Comparison of ENCODE assay signal across 17 cellular contexts in the genomic region with DNA sequence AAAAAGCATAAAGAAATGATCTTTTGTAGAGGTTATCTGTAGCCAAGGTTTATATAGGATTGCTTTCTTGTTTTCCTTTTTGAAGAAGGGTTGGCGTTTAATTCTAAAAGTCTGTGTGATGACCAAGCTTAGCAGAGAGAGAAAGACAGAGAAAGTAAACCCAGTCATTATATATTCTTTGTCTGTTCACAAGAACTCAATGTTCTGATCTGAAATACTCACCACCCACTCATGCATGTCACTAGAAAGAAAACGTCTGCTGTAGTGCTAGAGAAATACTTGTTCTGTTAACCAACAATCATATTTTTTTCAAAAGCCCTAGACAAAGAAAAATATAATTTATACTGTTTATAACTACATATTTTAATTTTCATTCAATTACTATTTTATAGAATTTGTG.
A peak's percentile ranks its signal among the peaks of the same experiment; 100 is the strongest.
DNase-seq lines count a peak whose midpoint lies in the region; ATAC-seq and TF ChIP-seq lines count a peak whose summit lies in the region.
"Had no signal": no experiment of that assay in that cellular context is flagged by ENCODE, and none has a peak within 500 bp of the region (broad histone marks: within the 10 kb centered on the region; RNA-seq: fewer than 3 reads in every experiment).

No MANE protein-coding gene starts in this region.

- no peaks in the 10 kb centered on the region for H3K27me3 ChIP-seq in dorsolateral prefrontal cortex

- DNase-seq in Ammon's horn (ENCODE audit: low spot score): peak; percentile 29
- no peak for DNase-seq in dorsolateral prefrontal cortex
- DNase-seq in kidney tubule cell (ENCODE audit: low spot score): peak; percentile 6
- DNase-seq in renal cortical epithelial cell (ENCODE audit: low read depth): peak; percentile 41
- DNase-seq in NCI-H1105 treated with DMSO at 0.1 percent for 48 hours (lab: John Stamatoyannopoulos, UW): no peak
- no peak for DNase-seq in stimulated activated naive CD8-positive, alpha-beta T cell treated with anti-CD3 and anti-CD28 coated beads, Interleukin-15, Interleukin-2, amounts not matched to agents 100 U/mL and 50 U/mL, for 24 hours
- DNase-seq in GDM1 (lab: John Stamatoyannopoulos, UW): no peak
- DNase-seq: 8988T; Caco-2; CD4-positive, alpha-beta T cell; GOT3; H7; HFFc6; IMR-90 had no signal

- no peak for TF ChIP-seq CTCF in dorsolateral prefrontal cortex (IDR thresholded peaks at IDR 0.05 in 54 of 56, conservative IDR thresholded peaks at IDR 0.05 in 2 of 56; ENCODE audit: low read depth in 1 of 56, partially characterized antibody in 56 of 56)

- peak overlapping the region in 45 of 59 donors; percentile 2 to 82 (median 57) for H3K27ac ChIP-seq in dorsolateral prefrontal cortex
- H3K27ac ChIP-seq: C4-2B had no signal

- no peak overlapping the region for H3K4me3 ChIP-seq in dorsolateral prefrontal cortex

- ATAC-seq in GM21825 (IDR thresholded peaks at IDR 0.05; ENCODE audit: unreplicated experiment): no peak
- ATAC-seq in stimulated activated naive CD8-positive, alpha-beta T cell treated with anti-CD3 and anti-CD28 coated beads, Interleukin-15, Interleukin-2, amounts not matched to agents 100 U/mL and 50 U/mL, for 24 hours: no peak
- ATAC-seq: HCT116 had no signal

- intact Hi-C loops in dorsolateral prefrontal cortex (cut with DNase I): no loop called here

Comparison
In these comparisons a context has a peak if more than half of its experiments do, and no peak if none do; other contexts are left out.
1. DNase-seq: peak in Ammon's horn (single experiment), kidney tubule cell (single experiment) and renal cortical epithelial cell (single experiment); none in dorsolateral prefrontal cortex (0 of 10), NCI-H1105 treated with DMSO at 0.1 percent for 48 hours (single experiment), stimulated activated naive CD8-positive, alpha-beta T cell treated with anti-CD3 and anti-CD28 coated beads, Interleukin-15, Interleukin-2, amounts not matched to agents 100 U/mL and 50 U/mL, for 24 hours (single experiment) and GDM1 (single experiment).